17 cellular contexts compared by ENCODE assay signal in the genomic region with DNA sequence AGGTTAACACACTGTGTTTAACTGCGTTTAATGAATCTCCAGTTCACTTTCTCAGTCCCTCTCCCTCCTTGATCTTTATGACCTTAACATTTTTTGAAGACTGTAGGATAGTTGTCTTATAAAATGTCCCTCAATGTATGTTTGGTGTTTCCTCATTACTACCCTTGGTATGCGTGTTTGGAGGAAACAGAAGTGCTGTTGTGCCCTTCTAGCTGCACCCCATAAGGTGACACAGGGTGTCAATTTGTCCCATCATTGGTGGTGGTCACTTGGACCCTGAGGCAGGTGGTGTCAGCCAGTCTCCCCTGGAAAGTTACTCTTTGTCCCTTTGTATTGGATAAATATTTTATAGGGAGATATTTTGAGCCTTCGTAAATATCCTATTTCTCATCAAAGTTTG.
"Had no signal": no experiment of that assay in that cellular context is flagged by ENCODE, and none has a peak within 500 bp of the region (broad histone marks: within the 10 kb centered on the region; RNA-seq: fewer than 3 reads in every experiment).

No MANE protein-coding gene starts in this region.

- H3K27ac Mint-ChIP-seq: activated CD4-positive, alpha-beta T cell treated with anti-CD3 and anti-CD28 coated beads for 36 hours; activated CD8-positive, alpha-beta memory T cell treated with anti-CD3 and anti-CD28 coated beads, Interleukin-2, amount 10 ng/mL, durations not matched to agents 7 days and 5 days; activated naive CD8-positive, alpha-beta T cell treated with anti-CD3 and anti-CD28 coated beads for 36 hours; nephron progenitor cell; stimulated activated naive CD8-positive, alpha-beta T cell treated with anti-CD3 and anti-CD28 coated beads, Interleukin-15, Interleukin-2, amounts not matched to agents 100 ng/mL and 50 ng/mL, for 24 hours had no signal

- H3K4me3 Mint-ChIP-seq: activated CD4-positive, alpha-beta T cell treated with anti-CD3 and anti-CD28 coated beads for 36 hours; activated CD8-positive, alpha-beta memory T cell treated with anti-CD3 and anti-CD28 coated beads, Interleukin-2, amount 10 ng/mL, durations not matched to agents 7 days and 5 days; activated naive CD8-positive, alpha-beta T cell treated with anti-CD3 and anti-CD28 coated beads for 36 hours; central memory CD8-positive, alpha-beta T cell; nephron progenitor cell; stimulated activated naive CD8-positive, alpha-beta T cell treated with anti-CD3 and anti-CD28 coated beads, Interleukin-15, Interleukin-2, amounts not matched to agents 100 ng/mL and 50 ng/mL, for 24 hours had no signal

- H3K9me3 ChIP-seq: body of pancreas, colonic mucosa, gastroesophageal sphincter, heart right ventricle, left ventricle myocardium inferior, right atrium auricular region, tibial nerve had no signal

- H3K4me1 Mint-ChIP-seq: activated CD4-positive, alpha-beta T cell treated with anti-CD3 and anti-CD28 coated beads for 36 hours; activated CD8-positive, alpha-beta memory T cell treated with anti-CD3 and anti-CD28 coated beads, Interleukin-2, amount 10 ng/mL, durations not matched to agents 7 days and 5 days; activated naive CD8-positive, alpha-beta T cell treated with anti-CD3 and anti-CD28 coated beads for 36 hours had no signal

- H3K27me3 ChIP-seq: body of pancreas, colonic mucosa, gastroesophageal sphincter, heart right ventricle, right atrium auricular region, tibial nerve had no signal

- H3K36me3 ChIP-seq: colonic mucosa had no signal

- H3K4me1 ChIP-seq: colonic mucosa had no signal

- H3K4me3 ChIP-seq: body of pancreas, colonic mucosa, gastroesophageal sphincter, heart right ventricle, left ventricle myocardium inferior, right atrium auricular region, tibial nerve had no signal

- H3K27me3 Mint-ChIP-seq: activated CD4-positive, alpha-beta T cell treated with anti-CD3 and anti-CD28 coated beads for 36 hours; activated CD8-positive, alpha-beta memory T cell treated with anti-CD3 and anti-CD28 coated beads, Interleukin-2, amount 10 ng/mL, durations not matched to agents 7 days and 5 days; activated naive CD8-positive, alpha-beta T cell treated with anti-CD3 and anti-CD28 coated beads for 36 hours; central memory CD8-positive, alpha-beta T cell; stimulated activated naive CD8-positive, alpha-beta T cell treated with anti-CD3 and anti-CD28 coated beads, Interleukin-15, Interleukin-2, amounts not matched to agents 100 ng/mL and 50 ng/mL, for 24 hours had no signal

- DNase-seq: activated CD4-positive, alpha-beta T cell treated with anti-CD3 and anti-CD28 coated beads for 36 hours; activated CD4-positive, alpha-beta T cell treated with anti-CD3 and anti-CD28 coated beads, Interleukin-2, amount 50 U/mL, for 48 hours; activated CD8-positive, alpha-beta memory T cell treated with anti-CD3 and anti-CD28 coated beads, Interleukin-2, amount 10 ng/mL, durations not matched to agents 7 days and 5 days; activated naive CD8-positive, alpha-beta T cell treated with anti-CD3 and anti-CD28 coated beads for 36 hours; body of pancreas; colonic mucosa; heart right ventricle; kidney glomerular epithelial cell; left ventricle myocardium inferior; mammary epithelial cell; nephron progenitor cell; occipital lobe had no signal

- H3K9me3 Mint-ChIP-seq: activated naive CD8-positive, alpha-beta T cell treated with anti-CD3 and anti-CD28 coated beads for 36 hours; central memory CD8-positive, alpha-beta T cell; nephron progenitor cell; stimulated activated naive CD8-positive, alpha-beta T cell treated with anti-CD3 and anti-CD28 coated beads, Interleukin-15, Interleukin-2, amounts not matched to agents 100 ng/mL and 50 ng/mL, for 24 hours had no signal

- H3K27ac ChIP-seq: body of pancreas, colonic mucosa, gastroesophageal sphincter, heart right ventricle, left ventricle myocardium inferior, right atrium auricular region, tibial nerve had no signal
